In the genomic region with DNA sequence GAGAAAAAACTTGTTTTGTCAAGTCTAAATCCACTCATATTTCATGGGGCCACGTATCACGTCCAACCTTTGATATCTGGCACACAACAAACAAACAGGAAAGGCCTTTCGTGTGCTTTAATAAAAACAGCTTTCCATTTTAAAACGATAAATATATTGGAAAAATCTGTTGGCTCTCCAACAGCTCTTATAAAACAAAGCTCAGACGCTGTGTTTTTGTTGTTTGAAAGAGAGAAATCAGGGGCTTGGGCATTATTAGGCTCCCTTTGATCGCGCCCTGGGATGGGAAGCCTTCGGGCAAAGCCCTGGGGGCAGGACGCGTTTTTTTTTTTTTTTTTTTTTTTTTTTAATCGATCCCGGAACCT, we compare ENCODE assay signal across 8 cellular contexts. TPM values are rescaled to one million over a fixed set of nuclear protein-coding genes. Genes with fewer than 3 reads are reported as not detected.
DNase-seq lines count a peak whose midpoint lies in the region; ATAC-seq and TF ChIP-seq lines count a peak whose summit lies in the region.

No MANE protein-coding gene starts in this region.

- peaks cover 45% of the 10 kb centered on the region for H3F3A ChIP-seq in GM23248 (ENCODE audit: insufficient read depth)

- peaks cover 27% of the 10 kb centered on the region for H3K79me2 ChIP-seq in GM23248 (ENCODE audit: insufficient read depth)

- H3K27me3 ChIP-seq in GM23248 (replicated peaks; ENCODE audit: insufficient read depth) (no peaks in the 10 kb centered on the region), SJCRH30 (no peaks in the 10 kb centered on the region)

- H2AFZ ChIP-seq in GM23248 = peak overlapping the region; percentile 91

- no peaks in the 10 kb centered on the region for H3K9me2 ChIP-seq in GM23248 (ENCODE audit: insufficient read depth)

- ATAC-seq in GM18520 (IDR thresholded peaks at IDR 0.05; ENCODE audit: unreplicated experiment) = no peak

- H3K4me3 ChIP-seq in GM23248 = peak overlapping the region; percentile 63
- peak overlapping the region; percentile 71 for H3K4me3 ChIP-seq in SJCRH30
- H3K4me3 ChIP-seq in fibroblast of mammary gland (ENCODE audit: control insufficient read depth, low read depth, low read length) = peak overlapping the region; percentile 31
- peak overlapping the region; percentile 54 for H3K4me3 ChIP-seq in retinal pigment epithelial cell (ENCODE audit: low read length)

- H3K36me3 ChIP-seq in GM23248 (ENCODE audit: low read depth) = no peaks in the 10 kb centered on the region; the same call in 1 of the 2 replicates
- H3K36me3 ChIP-seq in SJCRH30 = peaks cover 7% of the 10 kb centered on the region; the same call in 1 of the 2 replicates

- no peaks in the 10 kb centered on the region for H4K20me1 ChIP-seq in GM23248 (ENCODE audit: insufficient read depth)

- DNase-seq in GM23248 (no peak), SJCRH30 (no peak), fibroblast of mammary gland (ENCODE audit: low read depth) (peak; percentile 43), retinal pigment epithelial cell (ENCODE audit: low read depth) (no peak), iPS-NIHi11 (ENCODE audit: low spot score) (no peak)
- DNase-seq in activated CD8-positive, alpha-beta memory T cell treated with anti-CD3 and anti-CD28 coated beads, Interleukin-2, amount 50 U/mL, for 48 hours = no peak
- no peak for DNase-seq in activated naive CD4-positive, alpha-beta T cell treated with Interleukin-2 at 50 U/mL for 16 hours

- TF ChIP-seq CTCF in fibroblast of mammary gland (conservative IDR thresholded peaks at IDR 0.05; ENCODE audit: control insufficient read depth, insufficient read depth, low read depth, low read length) (no peak), retinal pigment epithelial cell (conservative IDR thresholded peaks at IDR 0.05; ENCODE audit: low read depth, low read length) (no peak)

- in situ Hi-C loops in GM23248 (cut with MboI) = no loop called here

- H3K4me1 ChIP-seq in GM23248 (ENCODE audit: insufficient read depth) (peaks cover 11% of the 10 kb centered on the region; the same call in 1 of the 2 replicates), SJCRH30 (no peaks in the 10 kb centered on the region)

- H3K4me2 ChIP-seq in GM23248 (ENCODE audit: unreplicated experiment) = peak overlapping the region; percentile 67

- WGBS in GM23248 (ENCODE audit: low coverage in 1 of 2, low lambda C conversion rate in 2 of 2, missing lambda C conversion rate in 2 of 2), 2 experiments = 7% methylated on average over 10 to 12 of the region's 12 CpGs

- peak overlapping the region; percentile 72 for H3K9ac ChIP-seq in GM23248

- H3K27ac ChIP-seq in GM23248 (peak overlapping the region; percentile 70), SJCRH30 (peak overlapping the region; percentile 41; the same call in 1 of the 2 replicates)

- H3K9me3 ChIP-seq in GM23248 (ENCODE audit: low read depth) = no peaks in the 10 kb centered on the region
- no peaks in the 10 kb centered on the region for H3K9me3 ChIP-seq in SJCRH30 (replicated peaks)

RNA-seq across cellular contexts. Expression of a gene that starts 0.4 kb away (rescaled TPM):
- total RNA-seq in GM23248 (2014; rRNA removed; shearing (Covaris generic)) = 12.1 and 12.4 TPM in 2 replicates
- polyA plus RNA-seq in GM23248 (2016; fragmentation: Nextera tagmentation; extraction: Ambion mirVana) = 9.1 and 10.0 TPM in 2 replicates
- total RNA-seq in SJCRH30 (2014; rRNA removed; shearing (Covaris generic)) = 16.4 and 19.3 TPM in 2 replicates
